28 cellular contexts compared by ENCODE assay signal in the genomic region with DNA sequence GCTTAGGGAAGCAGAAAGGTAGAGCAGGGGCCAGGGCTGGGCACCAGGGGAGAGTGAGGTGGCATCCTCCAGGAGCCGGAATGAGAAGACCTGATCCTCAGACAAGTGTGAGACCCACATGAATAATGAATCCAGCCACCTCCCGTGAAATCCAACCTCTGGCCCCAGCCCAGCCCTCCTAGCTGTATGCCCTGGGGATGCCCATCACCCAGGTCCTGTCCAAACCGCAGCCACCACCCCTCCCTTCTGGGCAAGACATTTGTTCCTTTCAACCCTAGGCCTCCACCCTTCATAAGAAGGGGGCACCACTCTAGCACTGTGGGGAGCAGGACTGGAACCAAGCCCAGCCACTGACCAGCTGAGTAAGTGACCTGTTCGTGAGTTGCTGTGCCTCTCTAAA.
"Had no signal": no experiment of that assay in that cellular context is flagged by ENCODE, and none has a peak within 500 bp of the region (broad histone marks: within the 10 kb centered on the region; RNA-seq: fewer than 3 reads in every experiment).

No MANE protein-coding gene starts in this region.

- H3K27ac Mint-ChIP-seq: naive thymus-derived CD8-positive, alpha-beta T cell; nephron; stimulated activated memory B cell treated with anti-CD40 and anti-IgM and Interleukin-4, amounts not matched to agents 10 μg/mL and 1 μg/mL and 100 μg/mL, for 72 hours; stimulated activated naive CD8-positive, alpha-beta T cell treated with anti-CD3 and anti-CD28 coated beads, Interleukin-15, amount 100 ng/mL, for 72 hours had no signal

- H2AFZ ChIP-seq: parathyroid adenoma had no signal

- H3K36me3 Mint-ChIP-seq: naive thymus-derived CD8-positive, alpha-beta T cell; stimulated activated memory B cell treated with anti-CD40 and anti-IgM and Interleukin-4, amounts not matched to agents 10 μg/mL and 1 μg/mL and 100 μg/mL, for 72 hours had no signal

- H3K4me2 ChIP-seq: smooth muscle cell had no signal

- DNase-seq: hippocampal formation; kidney glomerular epithelial cell; left cardiac atrium; left ventricle myocardium superior; lower lobe of right lung; mammary epithelial cell; mesendoderm; midbrain; naive thymus-derived CD8-positive, alpha-beta T cell; nucleus accumbens; right lobe of liver; stimulated activated CD4-positive, alpha-beta T cell treated with anti-CD3 and anti-CD28 coated beads, Interleukin-1b, Interleukin-23, amount 100 ng/mL, for 48 hours; stimulated activated CD4-positive, alpha-beta T cell treated with anti-CD3 and anti-CD28 coated beads, Interleukin-2, amount 100 ng/mL, for 48 hours; stimulated activated CD4-positive, alpha-beta T cell treated with anti-CD3 and anti-CD28 coated beads, Interleukin-4, amount 100 ng/mL, for 4 hours; stimulated activated CD8-positive, alpha-beta memory T cell treated with anti-CD3 and anti-CD28 coated beads, Interleukin-4, amount 100 ng/mL, for 48 hours; stimulated activated naive CD4-positive, alpha-beta T cell treated with Interleukin-2 at 50 U/mL for 16 hours; stimulated activated naive CD8-positive, alpha-beta T cell treated with anti-CD3 and anti-CD28 coated beads, Interleukin-15, amount 100 ng/mL, for 72 hours; substantia nigra; upper lobe of left lung had no signal

- H3K79me2 ChIP-seq: parathyroid adenoma had no signal

- H3K4me3 ChIP-seq: lower lobe of right lung, mucosa of descending colon, psoas muscle, right lobe of liver, smooth muscle cell, tibial nerve, upper lobe of left lung had no signal

- H3K27ac ChIP-seq: lower lobe of right lung, parathyroid adenoma, psoas muscle, right lobe of liver, tibial nerve, upper lobe of left lung had no signal

- ATAC-seq: left cardiac atrium; left lobe of liver; left ventricle myocardium superior; lower lobe of right lung; mucosa of descending colon; naive thymus-derived CD8-positive, alpha-beta T cell; psoas muscle; right lobe of liver; stimulated activated memory B cell treated with anti-CD40 and anti-IgM and Interleukin-4, amounts not matched to agents 10 μg/mL and 1 μg/mL and 100 μg/mL, for 72 hours; stimulated activated naive CD8-positive, alpha-beta T cell treated with anti-CD3 and anti-CD28 coated beads, Interleukin-15, amount 100 ng/mL, for 72 hours had no signal

- H3K4me3 Mint-ChIP-seq: naive thymus-derived CD8-positive, alpha-beta T cell; nephron; neural crest cell; stimulated activated memory B cell treated with anti-CD40 and anti-IgM and Interleukin-4, amounts not matched to agents 10 μg/mL and 1 μg/mL and 100 μg/mL, for 72 hours; stimulated activated naive CD8-positive, alpha-beta T cell treated with anti-CD3 and anti-CD28 coated beads, Interleukin-15, amount 100 ng/mL, for 72 hours had no signal

- H3K9me3 ChIP-seq: lower lobe of right lung, mucosa of descending colon, psoas muscle, right lobe of liver, tibial nerve, upper lobe of left lung had no signal

- H3K9ac ChIP-seq: parathyroid adenoma had no signal

- H3K36me3 ChIP-seq: lower lobe of right lung, right lobe of liver, tibial nerve, upper lobe of left lung had no signal

- H3K27me3 ChIP-seq: right lobe of liver had no signal

- H3K4me1 ChIP-seq: parathyroid adenoma, psoas muscle had no signal

- H3K9me3 Mint-ChIP-seq: naive thymus-derived CD8-positive, alpha-beta T cell; nephron; neural crest cell; stimulated activated memory B cell treated with anti-CD40 and anti-IgM and Interleukin-4, amounts not matched to agents 10 μg/mL and 1 μg/mL and 100 μg/mL, for 72 hours; stimulated activated naive CD8-positive, alpha-beta T cell treated with anti-CD3 and anti-CD28 coated beads, Interleukin-15, amount 100 ng/mL, for 72 hours had no signal
